14 cellular contexts compared by ENCODE assay signal in the genomic region with DNA sequence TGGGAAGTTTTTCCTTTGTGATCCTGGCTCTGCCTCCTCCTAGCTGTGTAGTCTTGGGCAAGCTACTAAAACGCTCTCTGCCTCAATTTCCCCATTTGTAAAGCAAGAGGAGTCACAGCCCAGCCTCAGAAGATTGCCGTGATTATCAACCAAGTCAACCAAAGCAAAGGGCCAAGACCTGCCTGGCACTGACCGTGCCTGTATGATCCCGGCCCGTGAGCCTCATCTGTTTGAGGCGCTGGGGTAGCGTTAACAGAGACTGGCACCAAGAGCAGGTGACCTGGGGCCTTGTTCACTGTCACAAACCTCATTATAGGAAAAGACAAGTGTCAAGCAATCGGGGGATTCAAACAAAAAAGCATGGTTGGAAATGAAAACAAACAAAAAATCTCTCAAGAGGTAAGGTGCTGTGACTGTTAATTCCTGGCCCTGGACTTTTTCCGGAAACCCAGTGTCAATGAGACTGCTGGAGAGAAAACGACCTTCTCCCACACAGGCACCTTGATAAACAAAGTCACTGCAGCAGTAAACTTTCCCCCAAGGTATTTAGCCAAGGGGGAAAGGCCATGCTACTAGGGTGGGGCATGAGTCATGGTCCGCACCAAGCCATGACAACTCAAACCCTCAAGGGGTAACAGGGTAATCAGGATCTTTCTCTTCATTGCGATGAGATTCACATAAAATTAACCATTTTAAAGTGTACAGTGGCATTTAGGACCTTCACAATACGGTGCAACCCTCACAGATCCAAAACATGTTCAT.
"Had no signal": no experiment of that assay in that cellular context is flagged by ENCODE, and none has a peak within 500 bp of the region (broad histone marks: within the 10 kb centered on the region; RNA-seq: fewer than 3 reads in every experiment).

No MANE protein-coding gene starts in this region.

- H3K9ac ChIP-seq: parathyroid adenoma had no signal

- DNase-seq: activated CD4-positive, alpha-beta T cell treated with anti-CD3 and anti-CD28 coated beads for 48 hours; amygdala; cerebellar nuclear complex; endodermal cell; hippocampal formation; lower lobe of right lung; naive B cell had no signal

- H3K27ac Mint-ChIP-seq: activated naive CD4-positive, alpha-beta T cell treated with anti-CD3 and anti-CD28 coated beads, Interleukin-2, amount 50 U/mL, for 24 hours; activated T-helper 17 cell treated with anti-CD3 and anti-CD28 coated beads, Interleukin-2, amount 50 U/mL, for 72 hours; endodermal cell had no signal

- H3K4me3 ChIP-seq: lower lobe of right lung, right atrium auricular region, skin epidermis, tibial nerve had no signal

- H3K27ac ChIP-seq: lower lobe of right lung, parathyroid adenoma, right atrium auricular region, skin epidermis, tibial nerve had no signal

- H3K9me3 ChIP-seq: lower lobe of right lung, right atrium auricular region, tibial nerve had no signal

- H3K9me3 Mint-ChIP-seq: activated T-helper 17 cell treated with anti-CD3 and anti-CD28 coated beads, Interleukin-2, amount 50 U/mL, for 72 hours had no signal

- H3K27me3 Mint-ChIP-seq: activated naive CD4-positive, alpha-beta T cell treated with anti-CD3 and anti-CD28 coated beads, Interleukin-2, amount 50 U/mL, for 24 hours; activated T-helper 17 cell treated with anti-CD3 and anti-CD28 coated beads, Interleukin-2, amount 50 U/mL, for 72 hours; naive B cell had no signal

- H3K27me3 ChIP-seq: right atrium auricular region, tibial nerve had no signal

- H2AFZ ChIP-seq: parathyroid adenoma had no signal

- H3K4me1 Mint-ChIP-seq: activated T-helper 17 cell treated with anti-CD3 and anti-CD28 coated beads, Interleukin-2, amount 50 U/mL, for 72 hours had no signal

- H3K4me3 Mint-ChIP-seq: activated naive CD4-positive, alpha-beta T cell treated with anti-CD3 and anti-CD28 coated beads, Interleukin-2, amount 50 U/mL, for 24 hours; activated T-helper 17 cell treated with anti-CD3 and anti-CD28 coated beads, Interleukin-2, amount 50 U/mL, for 72 hours; brain; endodermal cell had no signal

- H3K79me2 ChIP-seq: parathyroid adenoma had no signal

- ATAC-seq: activated T-helper 17 cell treated with anti-CD3 and anti-CD28 coated beads, Interleukin-2, amount 50 U/mL, for 72 hours; lower lobe of right lung had no signal
